Comparison of ENCODE assay signal across 34 cellular contexts in genomic region chr1:228483789-228484188, GRCh38.
"Had no signal": no experiment of that assay in that cellular context is flagged by ENCODE, and none has a peak within 500 bp of the region (broad histone marks: within the 10 kb centered on the region; RNA-seq: fewer than 3 reads in every experiment).

No MANE protein-coding gene starts in this region.

- H3K27ac Mint-ChIP-seq: activated B cell treated with CpG ODN at 0.5 μM for 24 hours; activated CD4-positive, alpha-beta memory T cell treated with anti-CD3 and anti-CD28 coated beads for 36 hours; activated naive CD4-positive, alpha-beta T cell treated with anti-CD3 and anti-CD28 coated beads for 36 hours; activated naive CD8-positive, alpha-beta T cell; activated naive CD8-positive, alpha-beta T cell treated with anti-CD3 and anti-CD28 coated beads, Interleukin-2, amount 10 ng/mL, durations not matched to agents 7 days and 5 days; activated naive CD8-positive, alpha-beta T cell treated with anti-CD3 and anti-CD28 coated beads, Interleukin-2, amount 50 U/mL, for 24 hours; activated T-cell treated with anti-CD3 and anti-CD28 coated beads, Interleukin-2, amount 50 U/mL, for 72 hours; activated T-helper 1 cell treated with anti-CD3 and anti-CD28 coated beads, Interleukin-12 subunit alpha, Interleukin-12 subunit beta, Interleukin-2, Interleukin-4 antibody, amounts not matched to agents 30 ng/mL and 10 ng/mL and 1 ng/mL, durations not matched to agents 14 hours and 24 hours and 36 hours; activated T-helper 17 cell treated with anti-CD3 and anti-CD28 coated beads, Interleukin-2, amount 50 U/mL, for 72 hours; brain; T-helper 1 cell treated with Interleukin-12 subunit alpha and Interleukin-12 subunit beta and Interleukin-4 antibody, amounts not matched to agents 30 μg/mL and 1 μg/mL, for 36 hours; T-helper 2 cell treated with Interferon-gamma antibody and Interleukin-4, amounts not matched to agents 5 μg/mL and 100 μg/mL, for 36 hours had no signal

- ATAC-seq: activated naive CD8-positive, alpha-beta T cell treated with anti-CD3 and anti-CD28 coated beads, Interleukin-2, amount 50 U/mL, for 24 hours; activated T-cell treated with anti-CD3 and anti-CD28 coated beads, Interleukin-2, amount 50 U/mL, for 4 hours; activated T-cell treated with anti-CD3 and anti-CD28 coated beads, Interleukin-2, amount 50 U/mL, for 72 hours; activated T-helper 17 cell treated with anti-CD3 and anti-CD28 coated beads, Interleukin-2, amount 50 U/mL, for 72 hours had no signal

- H3K9me3 ChIP-seq: ascending aorta had no signal

- H3K9me3 Mint-ChIP-seq: activated B cell treated with CpG ODN at 0.5 μM for 24 hours; activated CD4-positive, alpha-beta memory T cell treated with anti-CD3 and anti-CD28 coated beads for 36 hours; activated naive CD4-positive, alpha-beta T cell treated with anti-CD3 and anti-CD28 coated beads for 36 hours; activated naive CD8-positive, alpha-beta T cell treated with anti-CD3 and anti-CD28 coated beads, Interleukin-2, amount 10 ng/mL, durations not matched to agents 7 days and 5 days; activated naive CD8-positive, alpha-beta T cell treated with anti-CD3 and anti-CD28 coated beads, Interleukin-2, amount 50 U/mL, for 24 hours; activated T-cell treated with anti-CD3 and anti-CD28 coated beads, Interleukin-2, amount 50 U/mL, for 4 hours; activated T-cell treated with anti-CD3 and anti-CD28 coated beads, Interleukin-2, amount 50 U/mL, for 72 hours; activated T-helper 1 cell treated with anti-CD3 and anti-CD28 coated beads, Interleukin-12 subunit alpha, Interleukin-12 subunit beta, Interleukin-2, Interleukin-4 antibody, amounts not matched to agents 30 ng/mL and 10 ng/mL and 1 ng/mL, durations not matched to agents 14 hours and 24 hours and 36 hours; activated T-helper 17 cell treated with anti-CD3 and anti-CD28 coated beads, Interleukin-2, amount 50 U/mL, for 72 hours; central memory CD8-positive, alpha-beta T cell; T-helper 1 cell treated with Interleukin-12 subunit alpha and Interleukin-12 subunit beta and Interleukin-4 antibody, amounts not matched to agents 30 μg/mL and 1 μg/mL, for 36 hours; T-helper 2 cell treated with Interferon-gamma antibody and Interleukin-4, amounts not matched to agents 5 μg/mL and 100 μg/mL, for 36 hours had no signal

- H3K4me3 Mint-ChIP-seq: activated B cell treated with CpG ODN at 0.5 μM for 24 hours; activated CD4-positive, alpha-beta memory T cell treated with anti-CD3 and anti-CD28 coated beads for 36 hours; activated naive CD4-positive, alpha-beta T cell treated with anti-CD3 and anti-CD28 coated beads for 36 hours; activated naive CD8-positive, alpha-beta T cell; activated naive CD8-positive, alpha-beta T cell treated with anti-CD3 and anti-CD28 coated beads, Interleukin-2, amount 10 ng/mL, durations not matched to agents 7 days and 5 days; activated naive CD8-positive, alpha-beta T cell treated with anti-CD3 and anti-CD28 coated beads, Interleukin-2, amount 50 U/mL, for 24 hours; activated T-cell treated with anti-CD3 and anti-CD28 coated beads, Interleukin-2, amount 50 U/mL, for 4 hours; activated T-cell treated with anti-CD3 and anti-CD28 coated beads, Interleukin-2, amount 50 U/mL, for 72 hours; activated T-helper 1 cell treated with anti-CD3 and anti-CD28 coated beads, Interleukin-12 subunit alpha, Interleukin-12 subunit beta, Interleukin-2, Interleukin-4 antibody, amounts not matched to agents 30 ng/mL and 10 ng/mL and 1 ng/mL, durations not matched to agents 14 hours and 24 hours and 36 hours; activated T-helper 17 cell treated with anti-CD3 and anti-CD28 coated beads, Interleukin-2, amount 50 U/mL, for 72 hours; brain; central memory CD8-positive, alpha-beta T cell; T-helper 1 cell treated with Interleukin-12 subunit alpha and Interleukin-12 subunit beta and Interleukin-4 antibody, amounts not matched to agents 30 μg/mL and 1 μg/mL, for 36 hours; T-helper 2 cell treated with Interferon-gamma antibody and Interleukin-4, amounts not matched to agents 5 μg/mL and 100 μg/mL, for 36 hours had no signal

- H3K36me3 ChIP-seq: ascending aorta, cardiac muscle cell had no signal

- DNase-seq: activated B cell treated with CpG ODN at 0.5 μM for 24 hours; activated CD4-positive, alpha-beta memory T cell treated with anti-CD3 and anti-CD28 coated beads for 36 hours; activated CD4-positive, alpha-beta T cell treated with anti-CD3 and anti-CD28 coated beads for 48 hours; activated CD4-positive, alpha-beta T cell treated with anti-CD3 and anti-CD28 coated beads, Interleukin-2, amount 50 U/mL, for 1 hour; activated CD4-positive, alpha-beta T cell treated with anti-CD3 and anti-CD28 coated beads, Interleukin-2, amount 50 U/mL, for 4 hours; activated CD4-positive, CD25-positive, alpha-beta regulatory T cell treated with anti-CD3 and anti-CD28 coated beads, Interleukin-2, amount 50 U/mL, for 72 hours; activated CD8-positive, alpha-beta memory T cell treated with anti-CD3 and anti-CD28 coated beads, Interleukin-2, amount 50 U/mL, for 4 hours; activated gamma-delta T cell; activated naive CD4-positive, alpha-beta T cell treated with anti-CD3 and anti-CD28 coated beads for 36 hours; activated naive CD4-positive, alpha-beta T cell treated with anti-CD3 and anti-CD28 coated beads, Interleukin-2, amount 50 U/mL, for 16 hours; activated naive CD8-positive, alpha-beta T cell treated with anti-CD3 and anti-CD28 coated beads, Interleukin-2, amount 10 ng/mL, durations not matched to agents 7 days and 5 days; activated naive CD8-positive, alpha-beta T cell treated with anti-CD3 and anti-CD28 coated beads, Interleukin-2, amount 50 U/mL, for 24 hours; activated T-cell treated with anti-CD3 and anti-CD28 coated beads for 4 hours; activated T-cell treated with anti-CD3 and anti-CD28 coated beads, Interleukin-2, amount 50 U/mL, for 1 hour; activated T-cell treated with anti-CD3 and anti-CD28 coated beads, Interleukin-2, amount 50 U/mL, for 4 hours; activated T-cell treated with anti-CD3 and anti-CD28 coated beads, Interleukin-2, amount 50 U/mL, for 72 hours; amygdala; anterior cingulate cortex; caudate nucleus; cerebellar nuclear complex; SW 1271; T-helper 1 cell; T-helper 2 cell; T-helper 9 cell had no signal

- H3K36me3 Mint-ChIP-seq: activated naive CD8-positive, alpha-beta T cell had no signal

- H3K27ac ChIP-seq: ascending aorta, cardiac muscle cell, VCaP had no signal

- H3K4me3 ChIP-seq: ascending aorta, cardiac muscle cell had no signal

- H3K27me3 Mint-ChIP-seq: activated B cell treated with CpG ODN at 0.5 μM for 24 hours; activated CD4-positive, alpha-beta memory T cell treated with anti-CD3 and anti-CD28 coated beads for 36 hours; activated naive CD8-positive, alpha-beta T cell; activated naive CD8-positive, alpha-beta T cell treated with anti-CD3 and anti-CD28 coated beads, Interleukin-2, amount 50 U/mL, for 24 hours; activated T-helper 17 cell treated with anti-CD3 and anti-CD28 coated beads, Interleukin-2, amount 50 U/mL, for 72 hours; central memory CD8-positive, alpha-beta T cell had no signal
